12 cellular contexts compared by ENCODE assay signal in the genomic region with DNA sequence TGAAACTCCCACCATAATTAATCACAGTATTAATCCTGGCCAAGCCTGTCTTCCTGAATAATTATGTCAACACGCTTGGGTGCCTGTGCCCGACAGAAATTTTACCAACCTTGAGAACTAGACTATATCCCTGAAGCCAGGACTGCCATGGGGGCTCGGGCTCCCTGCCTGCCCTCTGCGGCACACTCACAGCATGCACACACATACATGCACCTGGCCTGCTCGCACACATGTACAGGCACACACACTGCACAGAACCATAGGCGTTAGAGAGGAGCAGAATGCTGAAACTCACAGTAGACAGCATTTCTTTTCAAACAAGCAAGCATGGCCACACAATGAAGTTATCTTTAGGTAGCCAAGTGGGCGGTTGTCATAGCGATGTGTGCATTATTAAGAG.
DNase-seq lines count a peak whose midpoint lies in the region; ATAC-seq and TF ChIP-seq lines count a peak whose summit lies in the region.
"Had no signal": no experiment of that assay in that cellular context is flagged by ENCODE, and none has a peak within 500 bp of the region (broad histone marks: within the 10 kb centered on the region; RNA-seq: fewer than 3 reads in every experiment).

No MANE protein-coding gene starts in this region.

- no peak overlapping the region for H3K27ac ChIP-seq in coronary artery
- H3K27ac ChIP-seq in mesodermal cell (ENCODE audit: low read depth, low read length, severe bottlenecking): peak overlapping the region; percentile 23
- H3K27ac ChIP-seq: BLaER1, ovary had no signal

- 69 to 73% methylated on average over 5 to 8 of the region's 8 CpGs for WGBS in mesodermal cell (ENCODE audit: insufficient coverage in 2 of 2), 2 experiments

- H3K36me3 ChIP-seq in BE2C: no peaks in the 10 kb centered on the region
- H3K36me3 ChIP-seq in mesodermal cell (ENCODE audit: control insufficient read depth, insufficient read depth, low read length): no peaks in the 10 kb centered on the region
- H3K36me3 ChIP-seq: BLaER1, ovary had no signal

- H3K4me1 ChIP-seq in BE2C: no peaks in the 10 kb centered on the region
- H3K4me1 ChIP-seq in mesodermal cell (ENCODE audit: control insufficient read depth, insufficient read depth, low read length, poor library complexity, severe bottlenecking): peaks cover 16% of the 10 kb centered on the region

- no peaks in the 10 kb centered on the region for H3K27me3 ChIP-seq in BE2C
- H3K27me3 ChIP-seq: ovary had no signal

- ATAC-seq in GM19455 (IDR thresholded peaks at IDR 0.05; ENCODE audit: unreplicated experiment): no peak
- ATAC-seq: activated T-helper 17 cell treated with anti-CD3 and anti-CD28 coated beads, Interleukin-2, amount 50 U/mL, for 72 hours had no signal

- DNase-seq in BE2C (no peak), NCI-H1092 treated with DMSO at 0.1 percent for 48 hours (lab: John Stamatoyannopoulos, UW) (peak; percentile 71), coronary artery (ENCODE audit: low spot score) (no peak), T-helper 2 cell (no peak), NAMALWA (ENCODE audit: low spot score) (no peak)
- DNase-seq in NK-92 treated with Interleukin-12 subunit alpha and Interleukin-12 subunit beta, amount 100 ng/mL, for 24 hours (lab: John Stamatoyannopoulos, UW): no peak
- DNase-seq: activated CD4-positive, alpha-beta T cell treated with anti-CD3 and anti-CD28 coated beads, Interleukin-2, amount 10 ng/mL, durations not matched to agents 7 days and 5 days; ovary had no signal

- H3K4me3 ChIP-seq in BE2C (ENCODE audit: low read depth, low read length) (peak overlapping the region; percentile 45), coronary artery (peak overlapping the region; percentile 42), mesodermal cell (ENCODE audit: extremely low read depth, insufficient read depth, low read length, poor library complexity, severe bottlenecking) (peak overlapping the region; percentile 14)
- H3K4me3 ChIP-seq: BLaER1, ovary had no signal

- no peaks in the 10 kb centered on the region for H3K9me3 ChIP-seq in BE2C
- no peaks in the 10 kb centered on the region for H3K9me3 ChIP-seq in mesodermal cell (ENCODE audit: control insufficient read depth, low read length)
- H3K9me3 ChIP-seq: BLaER1, ovary had no signal

- TF ChIP-seq CTCF in BE2C (IDR thresholded peaks at IDR 0.05; ENCODE audit: low read depth, low read length) (no peak), coronary artery (IDR thresholded peaks at IDR 0.05) (no peak)
